In the genomic region with DNA sequence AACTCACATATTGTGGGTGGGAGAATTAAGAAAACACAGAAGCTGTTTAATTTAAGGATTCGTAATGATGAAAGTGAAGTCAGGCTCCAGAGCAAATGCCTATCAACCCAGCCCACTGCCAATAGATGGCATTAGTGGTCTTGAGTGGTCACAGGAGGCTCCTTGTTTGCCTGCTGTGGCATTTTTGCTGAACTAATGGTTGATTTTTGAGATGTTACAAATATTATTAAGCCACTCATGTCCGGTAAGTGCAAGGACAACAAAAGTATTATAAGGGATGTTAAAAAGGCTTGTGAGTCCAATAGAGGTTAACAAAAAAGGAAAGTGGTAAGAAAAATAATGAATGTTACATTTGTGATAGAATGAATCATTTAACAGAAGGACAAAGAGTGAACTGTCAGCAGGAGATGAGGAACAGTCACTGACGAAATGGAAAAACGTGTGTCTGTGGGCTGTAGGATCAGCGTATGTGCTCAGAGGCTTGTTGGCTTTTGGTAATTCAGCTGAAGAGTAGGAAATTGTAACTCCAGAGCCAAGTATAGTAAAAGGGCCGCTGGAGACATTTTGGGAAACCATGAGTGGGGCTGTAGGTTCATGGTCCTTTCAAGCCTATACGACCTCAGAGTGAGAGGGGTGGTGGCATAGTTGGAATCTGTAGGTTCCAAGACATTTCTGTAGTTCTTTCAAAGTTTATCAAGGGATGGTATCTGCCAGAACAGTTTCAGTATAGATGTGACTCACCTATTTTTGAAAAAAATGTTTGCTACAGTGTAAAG, we compare ENCODE assay signal across 1 cellular context.
TF ChIP-seq lines count a peak whose summit lies in the region.

No MANE protein-coding gene starts in this region.

TF ChIP-seq in K562, 482 proteins besides CTCF, POLR2A, EP300 and RAD21:
- TF ChIP-seq RFX7 (CRISPR knock-in tag; IDR thresholded peaks at IDR 0.05) (no peak), FOSL1 (tag; conservative IDR thresholded peaks at IDR 0.05) (peak; percentile 28; the same call in 1 of the 2 replicates)
